7 cellular contexts compared by ENCODE assay signal in genomic region chr10:128594688-128595087, GRCh38.
"Had no signal": no experiment of that assay in that cellular context is flagged by ENCODE, and none has a peak within 500 bp of the region (broad histone marks: within the 10 kb centered on the region; RNA-seq: fewer than 3 reads in every experiment).

No MANE protein-coding gene starts in this region.

- FAIRE-seq: HepG2, HTR-8/SVneo had no signal

- H3K9ac ChIP-seq: KMS-11 had no signal

- H3K27ac ChIP-seq: HL-60, KMS-11 had no signal

- DNase-seq: IMR-90, KBM-7, KG1 had no signal

- ATAC-seq: HepG2 had no signal

- H3K4me2 ChIP-seq: KMS-11 had no signal
